In genomic region chr1:182029379-182030331, GRCh38 we compare ENCODE assay signal across 8 cellular contexts. TPM values are rescaled to one million over a fixed set of nuclear protein-coding genes. Genes with fewer than 3 reads are reported as not detected.
DNase-seq lines count a peak whose midpoint lies in the region; TF ChIP-seq lines count a peak whose summit lies in the region.

No MANE protein-coding gene starts in this region.

- 0 out of 7 replicates have a peak, but pooled peaks cover 0 to 2% (median 0%) of the 10 kb centered on the region in 3 experiments for H3K36me3 Mint-ChIP-seq in H9 (ENCODE audit: insufficient read depth in 1 of 3, low read depth in 3 of 3)
- H3K36me3 Mint-ChIP-seq in neural progenitor cell: no peaks in the 10 kb centered on the region

- DNase-seq in G401 (ENCODE audit: low spot score) (peak; percentile 99), H9 (peak; percentile 99), MG63 (peak; percentile 98), SHP77 treated with DMSO at 0.1 percent for 48 hours (lab: John Stamatoyannopoulos, UW) (peak; percentile 87), activated gamma-delta T cell treated with Interleukin-2 at 50 U/mL for 16 hours (peak; percentile 98), foreskin melanocyte (peak; percentile 87), neural progenitor cell (ENCODE audit: low spot score) (peak; percentile 99)

- H3K4me3 Mint-ChIP-seq in H9 (peak overlapping the region; percentile 90 to 91), neural progenitor cell (peak overlapping the region; percentile 90)

- H2AFZ ChIP-seq in H9 (ENCODE audit: low read length) (peak overlapping the region; percentile 98), neural progenitor cell (replicated peaks) (peak overlapping the region; percentile 88)

- no peak overlapping the region for H2BK5ac ChIP-seq in H9 (ENCODE audit: insufficient read length, low read length)

- peak overlapping the region; percentile 94 for H3K18ac ChIP-seq in H9 (ENCODE audit: insufficient read length, low read depth, low read length)

- peaks cover 8% of the 10 kb centered on the region for H3K23me2 ChIP-seq in H9 (ENCODE audit: insufficient read length, low read depth, low read length, poor library complexity, severe bottlenecking)

- TF ChIP-seq CTCF in H9 (conservative IDR thresholded peaks at IDR 0.05) (peak; percentile 60), neural progenitor cell (IDR thresholded peaks at IDR 0.05) (peak; percentile 58)

- H2BK12ac ChIP-seq in H9 (ENCODE audit: insufficient read length, low read depth, low read length): no peak overlapping the region

- WGBS in H9 (ENCODE audit: extremely low coverage, insufficient read length, low lambda C conversion rate): no CpG with 5 or more reads among the region's 68 CpGs

- in situ Hi-C loops in G401 (cut with HindIII; ENCODE audit: low sequenced_read_pairs): no loop called here

- no peak overlapping the region for H3K23ac ChIP-seq in H9 (ENCODE audit: insufficient read length, low read depth, low read length)

- H3K9me3 ChIP-seq in H9 (ENCODE audit: control insufficient read depth, low read depth, low read length) (no peaks in the 10 kb centered on the region), MG63 (no peaks in the 10 kb centered on the region), neural progenitor cell (ENCODE audit: low read depth) (no peaks in the 10 kb centered on the region), stomach smooth muscle (ENCODE audit: control insufficient read depth in 2 of 2, low read length in 2 of 2) (no peaks in the 10 kb centered on the region)

- H3K4me1 ChIP-seq in H9 (ENCODE audit: insufficient read depth, low read length): peaks cover 3% of the 10 kb centered on the region
- H3K4me1 ChIP-seq in neural progenitor cell: peaks cover 14% of the 10 kb centered on the region
- peaks cover 6% of the 10 kb centered on the region for H3K4me1 ChIP-seq in stomach smooth muscle (ENCODE audit: control insufficient read depth, insufficient read depth, low read length)

- no peak overlapping the region for H4K8ac ChIP-seq in H9 (replicated peaks; ENCODE audit: insufficient read length, low read depth, low read length)

- H4K5ac ChIP-seq in H9 (ENCODE audit: insufficient read length, low read depth, low read length): no peak overlapping the region

- no peak overlapping the region for H4K91ac ChIP-seq in H9 (ENCODE audit: insufficient read length, low read depth, low read length)

- H3K4ac ChIP-seq in H9 (ENCODE audit: low read depth, low read length): no peak overlapping the region

- no peak overlapping the region for H3K56ac ChIP-seq in H9 (ENCODE audit: insufficient read length, low read depth, low read length)

- no peaks in the 10 kb centered on the region for H3K79me1 ChIP-seq in H9 (ENCODE audit: insufficient read depth, low read depth, low read length, poor library complexity, severe bottlenecking)

- H3K36me3 ChIP-seq in MG63 (no peaks in the 10 kb centered on the region), neural progenitor cell (no peaks in the 10 kb centered on the region), stomach smooth muscle (ENCODE audit: control insufficient read depth in 2 of 2, insufficient read depth in 2 of 2, low read length in 2 of 2) (no peaks in the 10 kb centered on the region)

- H3K9ac ChIP-seq in H9 (ENCODE audit: extremely low read depth, insufficient read length, low read length) (peak overlapping the region; percentile 97), neural progenitor cell (peak overlapping the region; percentile 2), stomach smooth muscle (ENCODE audit: low read length in 2 of 2) (peak overlapping the region; percentile 73 to 90)

- H2BK20ac ChIP-seq in H9 (ENCODE audit: low read depth, low read length, poor library complexity, severe bottlenecking): no peak overlapping the region

- no peak overlapping the region for H2AK5ac ChIP-seq in H9 (ENCODE audit: insufficient read length, low read length)

- H2BK15ac ChIP-seq in H9 (ENCODE audit: low read depth, low read length): no peak overlapping the region

- H3K14ac ChIP-seq in H9 (ENCODE audit: insufficient read depth, low read length): peak overlapping the region; percentile 97

- peaks cover 15% of the 10 kb centered on the region for H3F3A ChIP-seq in neural progenitor cell (ENCODE audit: low read depth)

- H3K27me3 ChIP-seq in H9 (ENCODE audit: insufficient read depth, low read length): no peaks in the 10 kb centered on the region
- peaks cover 2% of the 10 kb centered on the region; the same call in 1 of the 2 replicates for H3K27me3 ChIP-seq in MG63
- H3K27me3 ChIP-seq in neural progenitor cell: no peaks in the 10 kb centered on the region
- no peaks in the 10 kb centered on the region for H3K27me3 ChIP-seq in stomach smooth muscle (ENCODE audit: control insufficient read depth in 1 of 2, insufficient read depth in 2 of 2, low read length in 2 of 2)

- no peaks in the 10 kb centered on the region for H4K20me1 ChIP-seq in H9 (ENCODE audit: control insufficient read depth, insufficient read depth, insufficient read length)
- no peaks in the 10 kb centered on the region for H4K20me1 ChIP-seq in neural progenitor cell (ENCODE audit: low read depth)

- no peak overlapping the region for H2BK120ac ChIP-seq in H9 (ENCODE audit: low read depth, low read length, poor library complexity, severe bottlenecking)

- H3K27me3 Mint-ChIP-seq in H9 (ENCODE audit: low read depth): no peaks in the 10 kb centered on the region
- no peaks in the 10 kb centered on the region for H3K27me3 Mint-ChIP-seq in neural progenitor cell (ENCODE audit: insufficient read depth, low read depth)

- H3K27ac Mint-ChIP-seq in H9: peak overlapping the region; percentile 99 to 100 (median 99)
- H3K27ac Mint-ChIP-seq in neural progenitor cell: peak overlapping the region; percentile 88

- H3K4me2 ChIP-seq in H9 (ENCODE audit: insufficient read depth, insufficient read length, low read length) (peak overlapping the region; percentile 98), neural progenitor cell (peak overlapping the region; percentile 87)

- H3K27ac ChIP-seq in H9 (ENCODE audit: insufficient read length, low read depth, low read length) (peak overlapping the region; percentile 85), neural progenitor cell (no peak overlapping the region), stomach smooth muscle (ENCODE audit: low read length) (peak overlapping the region; percentile 66)

- H3K4me3 ChIP-seq in MG63: peak overlapping the region; percentile 63
- peak overlapping the region; percentile 64 for H3K4me3 ChIP-seq in neural progenitor cell
- peak overlapping the region; percentile 85 to 88 for H3K4me3 ChIP-seq in stomach smooth muscle (ENCODE audit: low read length in 2 of 2)

- H3K9me3 Mint-ChIP-seq in H9 (no peaks in the 10 kb centered on the region), neural progenitor cell (no peaks in the 10 kb centered on the region)

- H3K4me1 Mint-ChIP-seq in H9 (peaks cover 13 to 16% of the 10 kb centered on the region in 2 experiments), neural progenitor cell (peaks cover 13% of the 10 kb centered on the region)

- H3K79me2 ChIP-seq in H9 (ENCODE audit: insufficient read depth, low read length): no peaks in the 10 kb centered on the region
- peaks cover 9% of the 10 kb centered on the region for H3K79me2 ChIP-seq in neural progenitor cell (ENCODE audit: low read depth)

- H3T11ph ChIP-seq in H9 (ENCODE audit: low read length): no peak overlapping the region

RNA-seq across cellular contexts. Expression of gene ZNF648, which starts 31.9 kb away (rescaled TPM):
- not detected in 2 replicates for total RNA-seq in G401 (2014; rRNA removed; shearing (Covaris generic))
- total RNA-seq in H9 (2021): 1.1 and 1.4 TPM in 2 replicates
- total RNA-seq in MG63 (2014; rRNA removed; shearing (Covaris generic); ENCODE audit: low replicate concordance): not detected in 2 replicates
- 1.5 and 2.0 TPM in 2 replicates for total RNA-seq in neural progenitor cell (ENCODE audit: low replicate concordance)

Comparison
In these comparisons a context has a peak if more than half of its experiments do, and no peak if none do; other contexts are left out.
1. H3K9ac ChIP-seq: peak in every context shown above with its lines; median percentile 97 in H9; 82 in stomach smooth muscle; 2 in neural progenitor cell.